1 cellular context compared by ENCODE assay signal in the genomic region with DNA sequence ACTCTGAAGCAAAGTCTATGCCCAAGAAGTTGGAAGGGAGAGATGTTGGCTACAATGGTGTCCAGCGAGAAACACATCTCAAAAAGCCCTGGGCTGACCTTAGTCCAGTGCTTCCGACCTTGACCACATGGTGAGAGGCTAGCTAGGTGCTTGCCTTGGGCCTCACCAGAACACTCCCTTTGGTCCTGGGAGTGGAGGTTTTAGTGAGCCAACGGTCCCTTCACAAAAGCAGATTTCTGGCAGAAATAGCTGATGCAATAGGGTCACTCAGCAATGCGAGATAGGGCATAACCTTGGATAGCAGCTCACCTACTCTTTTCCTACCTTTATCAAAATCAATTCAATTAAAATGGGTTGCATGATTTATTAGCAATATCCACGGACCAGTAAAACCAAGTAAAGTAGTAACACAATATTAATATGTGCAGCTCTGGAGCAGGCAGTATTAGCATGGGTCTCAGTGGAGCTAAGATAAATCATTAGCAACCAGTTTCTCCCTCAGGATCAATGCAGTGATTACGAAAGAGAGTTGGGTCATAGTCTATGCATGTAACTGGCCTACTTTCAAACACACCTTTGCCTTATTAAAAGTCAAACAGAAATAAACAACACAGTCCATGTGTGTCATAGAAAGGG.
TF ChIP-seq lines count a peak whose summit lies in the region.

No MANE protein-coding gene starts in this region.

TF ChIP-seq in HepG2, 621 proteins besides CTCF, POLR2A, EP300 and RAD21 (continued from another document and continues in another):
- TF ChIP-seq, protein P1, sequence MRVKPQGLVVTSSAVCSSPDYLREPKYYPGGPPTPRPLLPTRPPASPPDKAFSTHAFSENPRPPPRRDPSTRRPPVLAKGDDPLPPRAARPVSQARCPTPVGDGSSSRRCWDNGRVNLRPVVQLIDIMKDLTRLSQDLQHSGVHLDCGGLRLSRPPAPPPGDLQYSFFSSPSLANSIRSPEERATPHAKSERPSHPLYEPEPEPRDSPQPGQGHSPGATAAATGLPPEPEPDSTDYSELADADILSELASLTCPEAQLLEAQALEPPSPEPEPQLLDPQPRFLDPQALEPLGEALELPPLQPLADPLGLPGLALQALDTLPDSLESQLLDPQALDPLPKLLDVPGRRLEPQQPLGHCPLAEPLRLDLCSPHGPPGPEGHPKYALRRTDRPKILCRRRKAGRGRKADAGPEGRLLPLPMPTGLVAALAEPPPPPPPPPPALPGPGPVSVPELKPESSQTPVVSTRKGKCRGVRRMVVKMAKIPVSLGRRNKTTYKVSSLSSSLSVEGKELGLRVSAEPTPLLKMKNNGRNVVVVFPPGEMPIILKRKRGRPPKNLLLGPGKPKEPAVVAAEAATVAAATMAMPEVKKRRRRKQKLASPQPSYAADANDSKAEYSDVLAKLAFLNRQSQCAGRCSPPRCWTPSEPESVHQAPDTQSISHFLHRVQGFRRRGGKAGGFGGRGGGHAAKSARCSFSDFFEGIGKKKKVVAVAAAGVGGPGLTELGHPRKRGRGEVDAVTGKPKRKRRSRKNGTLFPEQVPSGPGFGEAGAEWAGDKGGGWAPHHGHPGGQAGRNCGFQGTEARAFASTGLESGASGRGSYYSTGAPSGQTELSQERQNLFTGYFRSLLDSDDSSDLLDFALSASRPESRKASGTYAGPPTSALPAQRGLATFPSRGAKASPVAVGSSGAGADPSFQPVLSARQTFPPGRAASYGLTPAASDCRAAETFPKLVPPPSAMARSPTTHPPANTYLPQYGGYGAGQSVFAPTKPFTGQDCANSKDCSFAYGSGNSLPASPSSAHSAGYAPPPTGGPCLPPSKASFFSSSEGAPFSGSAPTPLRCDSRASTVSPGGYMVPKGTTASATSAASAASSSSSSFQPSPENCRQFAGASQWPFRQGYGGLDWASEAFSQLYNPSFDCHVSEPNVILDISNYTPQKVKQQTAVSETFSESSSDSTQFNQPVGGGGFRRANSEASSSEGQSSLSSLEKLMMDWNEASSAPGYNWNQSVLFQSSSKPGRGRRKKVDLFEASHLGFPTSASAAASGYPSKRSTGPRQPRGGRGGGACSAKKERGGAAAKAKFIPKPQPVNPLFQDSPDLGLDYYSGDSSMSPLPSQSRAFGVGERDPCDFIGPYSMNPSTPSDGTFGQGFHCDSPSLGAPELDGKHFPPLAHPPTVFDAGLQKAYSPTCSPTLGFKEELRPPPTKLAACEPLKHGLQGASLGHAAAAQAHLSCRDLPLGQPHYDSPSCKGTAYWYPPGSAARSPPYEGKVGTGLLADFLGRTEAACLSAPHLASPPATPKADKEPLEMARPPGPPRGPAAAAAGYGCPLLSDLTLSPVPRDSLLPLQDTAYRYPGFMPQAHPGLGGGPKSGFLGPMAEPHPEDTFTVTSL (CRISPR knock-in tag; IDR thresholded peaks at IDR 0.05; ENCODE audit: borderline replicate concordance): peak; percentile 80
- TF ChIP-seq MBNL3 (CRISPR knock-in tag; conservative IDR thresholded peaks at IDR 0.05): no peak
- TF ChIP-seq TARDBP (CRISPR knock-in tag; IDR thresholded peaks at IDR 0.05): peak; percentile 57; the same call in 1 of the 2 replicates
- no peak for TF ChIP-seq JARID2 (CRISPR knock-in tag; IDR thresholded peaks at IDR 0.05; ENCODE audit: insufficient replicate concordance)
- TF ChIP-seq, protein P2, sequence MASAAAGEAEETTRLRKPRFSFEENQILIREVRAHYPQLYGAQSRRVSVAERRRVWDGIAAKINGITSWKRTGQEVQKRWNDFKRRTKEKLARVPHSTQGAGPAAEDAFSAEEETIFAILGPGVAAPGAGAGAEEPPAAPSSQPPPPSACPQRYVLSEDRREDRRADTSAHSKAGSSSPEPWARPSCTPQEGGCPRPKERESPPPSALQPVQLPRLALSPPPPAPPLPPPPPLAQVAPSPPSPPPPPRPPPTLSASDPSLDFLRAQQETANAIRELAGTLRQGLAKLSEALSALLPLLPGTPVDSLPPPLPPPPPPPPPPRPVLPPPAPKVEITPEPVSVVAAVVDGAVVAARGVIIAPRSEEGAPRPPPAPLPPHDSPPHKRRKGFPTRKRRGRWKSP (CRISPR knock-in tag; IDR thresholded peaks at IDR 0.05): 0 out of 2 replicates have a peak, but pooled peaks have one; percentile 51
- TF ChIP-seq TAF15 (IDR thresholded peaks at IDR 0.05; ENCODE audit: low read depth, low read length, poor library complexity, severe bottlenecking): no peak
- TF ChIP-seq, protein P3, sequence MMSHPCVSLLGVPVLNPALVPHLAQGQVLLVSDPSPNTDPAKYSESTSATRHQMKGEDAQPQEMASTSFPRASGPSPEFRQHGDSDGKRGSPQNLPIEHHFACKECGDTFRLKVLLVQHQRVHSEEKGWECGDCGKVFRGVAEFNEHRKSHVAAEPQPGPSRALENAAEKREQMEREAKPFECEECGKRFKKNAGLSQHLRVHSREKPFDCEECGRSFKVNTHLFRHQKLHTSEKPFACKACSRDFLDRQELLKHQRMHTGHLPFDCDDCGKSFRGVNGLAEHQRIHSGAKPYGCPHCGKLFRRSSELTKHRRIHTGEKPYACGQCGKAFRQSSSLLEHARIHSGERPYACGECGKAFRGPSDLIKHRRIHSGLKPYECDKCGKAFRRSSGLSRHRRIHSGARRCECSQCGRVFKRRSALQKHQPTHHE (CRISPR knock-in tag; IDR thresholded peaks at IDR 0.05; ENCODE audit: borderline replicate concordance): no peak
- no peak for TF ChIP-seq ZBTB42 (CRISPR knock-in tag; IDR thresholded peaks at IDR 0.05)
- peak; percentile 84 for TF ChIP-seq JUN (CRISPR knock-in tag; IDR thresholded peaks at IDR 0.05)
- peak; percentile 29 for TF ChIP-seq ZEB1 (IDR thresholded peaks at IDR 0.05; ENCODE audit: insufficient replicate concordance, low read depth)
- TF ChIP-seq, protein P4, sequence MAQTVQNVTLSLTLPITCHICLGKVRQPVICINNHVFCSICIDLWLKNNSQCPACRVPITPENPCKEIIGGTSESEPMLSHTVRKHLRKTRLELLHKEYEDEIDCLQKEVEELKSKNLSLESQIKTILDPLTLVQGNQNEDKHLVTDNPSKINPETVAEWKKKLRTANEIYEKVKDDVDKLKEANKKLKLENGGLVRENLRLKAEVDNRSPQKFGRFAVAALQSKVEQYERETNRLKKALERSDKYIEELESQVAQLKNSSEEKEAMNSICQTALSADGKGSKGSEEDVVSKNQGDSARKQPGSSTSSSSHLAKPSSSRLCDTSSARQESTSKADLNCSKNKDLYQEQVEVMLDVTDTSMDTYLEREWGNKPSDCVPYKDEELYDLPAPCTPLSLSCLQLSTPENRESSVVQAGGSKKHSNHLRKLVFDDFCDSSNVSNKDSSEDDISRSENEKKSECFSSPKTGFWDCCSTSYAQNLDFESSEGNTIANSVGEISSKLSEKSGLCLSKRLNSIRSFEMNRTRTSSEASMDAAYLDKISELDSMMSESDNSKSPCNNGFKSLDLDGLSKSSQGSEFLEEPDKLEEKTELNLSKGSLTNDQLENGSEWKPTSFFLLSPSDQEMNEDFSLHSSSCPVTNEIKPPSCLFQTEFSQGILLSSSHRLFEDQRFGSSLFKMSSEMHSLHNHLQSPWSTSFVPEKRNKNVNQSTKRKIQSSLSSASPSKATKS (CRISPR knock-in tag; IDR thresholded peaks at IDR 0.05): no peak
- peak; percentile 32; the same call in 1 of the 2 replicates for TF ChIP-seq FOXO1 (CRISPR knock-in tag; IDR thresholded peaks at IDR 0.05)
- TF ChIP-seq PRMT3 (CRISPR knock-in tag; IDR thresholded peaks at IDR 0.05; ENCODE audit: borderline replicate concordance, low read depth): no peak
- TF ChIP-seq, protein P5, sequence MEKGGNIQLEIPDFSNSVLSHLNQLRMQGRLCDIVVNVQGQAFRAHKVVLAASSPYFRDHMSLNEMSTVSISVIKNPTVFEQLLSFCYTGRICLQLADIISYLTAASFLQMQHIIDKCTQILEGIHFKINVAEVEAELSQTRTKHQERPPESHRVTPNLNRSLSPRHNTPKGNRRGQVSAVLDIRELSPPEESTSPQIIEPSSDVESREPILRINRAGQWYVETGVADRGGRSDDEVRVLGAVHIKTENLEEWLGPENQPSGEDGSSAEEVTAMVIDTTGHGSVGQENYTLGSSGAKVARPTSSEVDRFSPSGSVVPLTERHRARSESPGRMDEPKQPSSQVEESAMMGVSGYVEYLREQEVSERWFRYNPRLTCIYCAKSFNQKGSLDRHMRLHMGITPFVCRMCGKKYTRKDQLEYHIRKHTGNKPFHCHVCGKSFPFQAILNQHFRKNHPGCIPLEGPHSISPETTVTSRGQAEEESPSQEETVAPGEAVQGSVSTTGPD (CRISPR knock-in tag; IDR thresholded peaks at IDR 0.05): peak; percentile 43; the same call in 1 of the 2 replicates
- TF ChIP-seq ZNF124 (CRISPR knock-in tag; IDR thresholded peaks at IDR 0.05): no peak
- no peak for TF ChIP-seq SETDB1 (CRISPR knock-in tag; IDR thresholded peaks at IDR 0.05; ENCODE audit: borderline replicate concordance)
- TF ChIP-seq, protein P6, sequence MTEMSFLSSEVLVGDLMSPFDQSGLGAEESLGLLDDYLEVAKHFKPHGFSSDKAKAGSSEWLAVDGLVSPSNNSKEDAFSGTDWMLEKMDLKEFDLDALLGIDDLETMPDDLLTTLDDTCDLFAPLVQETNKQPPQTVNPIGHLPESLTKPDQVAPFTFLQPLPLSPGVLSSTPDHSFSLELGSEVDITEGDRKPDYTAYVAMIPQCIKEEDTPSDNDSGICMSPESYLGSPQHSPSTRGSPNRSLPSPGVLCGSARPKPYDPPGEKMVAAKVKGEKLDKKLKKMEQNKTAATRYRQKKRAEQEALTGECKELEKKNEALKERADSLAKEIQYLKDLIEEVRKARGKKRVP (CRISPR knock-in tag; IDR thresholded peaks at IDR 0.05): peak; percentile 93 to 98
- peak; percentile 80; the same call in 1 of the 2 replicates for TF ChIP-seq GZF1 (CRISPR knock-in tag; IDR thresholded peaks at IDR 0.05)
- 0 out of 2 replicates have a peak, but pooled peaks have one; percentile 28 for TF ChIP-seq ZNF263 (CRISPR knock-in tag; IDR thresholded peaks at IDR 0.05)
- TF ChIP-seq, protein P7, sequence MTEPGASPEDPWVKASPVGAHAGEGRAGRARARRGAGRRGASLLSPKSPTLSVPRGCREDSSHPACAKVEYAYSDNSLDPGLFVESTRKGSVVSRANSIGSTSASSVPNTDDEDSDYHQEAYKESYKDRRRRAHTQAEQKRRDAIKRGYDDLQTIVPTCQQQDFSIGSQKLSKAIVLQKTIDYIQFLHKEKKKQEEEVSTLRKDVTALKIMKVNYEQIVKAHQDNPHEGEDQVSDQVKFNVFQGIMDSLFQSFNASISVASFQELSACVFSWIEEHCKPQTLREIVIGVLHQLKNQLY (CRISPR knock-in tag; IDR thresholded peaks at IDR 0.05): no peak
- no peak for TF ChIP-seq KLF12 (CRISPR knock-in tag; IDR thresholded peaks at IDR 0.05; ENCODE audit: borderline replicate concordance)
- TF ChIP-seq NFRKB (IDR thresholded peaks at IDR 0.05): no peak
- TF ChIP-seq ZNF7 (CRISPR knock-in tag; IDR thresholded peaks at IDR 0.05): no peak
- no peak for TF ChIP-seq MTA1 (CRISPR knock-in tag; IDR thresholded peaks at IDR 0.05; ENCODE audit: borderline replicate concordance)
- no peak for TF ChIP-seq ZBTB8A (CRISPR knock-in tag; IDR thresholded peaks at IDR 0.05; ENCODE audit: borderline replicate concordance, low read depth)
- TF ChIP-seq FOXK2 (IDR thresholded peaks at IDR 0.05): peak; percentile 79
- no peak for TF ChIP-seq KMT2A (CRISPR knock-in tag; IDR thresholded peaks at IDR 0.05)
- no peak for TF ChIP-seq YEATS2 (CRISPR knock-in tag; IDR thresholded peaks at IDR 0.05; ENCODE audit: borderline replicate concordance)
- TF ChIP-seq MAZ (IDR thresholded peaks at IDR 0.05; ENCODE audit: borderline replicate concordance, low read depth, low read length): no peak
- 0 out of 2 replicates have a peak, but pooled peaks have one; percentile 20 for TF ChIP-seq MAZ (CRISPR knock-in tag; IDR thresholded peaks at IDR 0.05; ENCODE audit: low read depth)
- TF ChIP-seq ZBTB7B (CRISPR knock-in tag; IDR thresholded peaks at IDR 0.05): no peak
- TF ChIP-seq, protein P8, sequence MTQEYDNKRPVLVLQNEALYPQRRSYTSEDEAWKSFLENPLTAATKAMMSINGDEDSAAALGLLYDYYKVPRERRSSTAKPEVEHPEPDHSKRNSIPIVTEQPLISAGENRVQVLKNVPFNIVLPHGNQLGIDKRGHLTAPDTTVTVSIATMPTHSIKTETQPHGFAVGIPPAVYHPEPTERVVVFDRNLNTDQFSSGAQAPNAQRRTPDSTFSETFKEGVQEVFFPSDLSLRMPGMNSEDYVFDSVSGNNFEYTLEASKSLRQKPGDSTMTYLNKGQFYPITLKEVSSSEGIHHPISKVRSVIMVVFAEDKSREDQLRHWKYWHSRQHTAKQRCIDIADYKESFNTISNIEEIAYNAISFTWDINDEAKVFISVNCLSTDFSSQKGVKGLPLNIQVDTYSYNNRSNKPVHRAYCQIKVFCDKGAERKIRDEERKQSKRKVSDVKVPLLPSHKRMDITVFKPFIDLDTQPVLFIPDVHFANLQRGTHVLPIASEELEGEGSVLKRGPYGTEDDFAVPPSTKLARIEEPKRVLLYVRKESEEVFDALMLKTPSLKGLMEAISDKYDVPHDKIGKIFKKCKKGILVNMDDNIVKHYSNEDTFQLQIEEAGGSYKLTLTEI (CRISPR knock-in tag; conservative IDR thresholded peaks at IDR 0.05): no peak
- no peak for TF ChIP-seq SOX13 (IDR thresholded peaks at IDR 0.05)
- peak in 1 of 2 experiments; percentile 65; a peak in 2 of 4 replicates for TF ChIP-seq SOX13 (CRISPR knock-in tag; conservative IDR thresholded peaks at IDR 0.05 in 1 of 2, IDR thresholded peaks at IDR 0.05 in 1 of 2)
- no peak for TF ChIP-seq SIX4 (CRISPR knock-in tag; IDR thresholded peaks at IDR 0.05)
- no peak for TF ChIP-seq ZNF589 (CRISPR knock-in tag; conservative IDR thresholded peaks at IDR 0.05)
- no peak for TF ChIP-seq HOXA7 (CRISPR knock-in tag; IDR thresholded peaks at IDR 0.05)
- TF ChIP-seq SYNCRIP (IDR thresholded peaks at IDR 0.05; ENCODE audit: insufficient read depth, low read depth, low read length): no peak
- TF ChIP-seq, protein P9, sequence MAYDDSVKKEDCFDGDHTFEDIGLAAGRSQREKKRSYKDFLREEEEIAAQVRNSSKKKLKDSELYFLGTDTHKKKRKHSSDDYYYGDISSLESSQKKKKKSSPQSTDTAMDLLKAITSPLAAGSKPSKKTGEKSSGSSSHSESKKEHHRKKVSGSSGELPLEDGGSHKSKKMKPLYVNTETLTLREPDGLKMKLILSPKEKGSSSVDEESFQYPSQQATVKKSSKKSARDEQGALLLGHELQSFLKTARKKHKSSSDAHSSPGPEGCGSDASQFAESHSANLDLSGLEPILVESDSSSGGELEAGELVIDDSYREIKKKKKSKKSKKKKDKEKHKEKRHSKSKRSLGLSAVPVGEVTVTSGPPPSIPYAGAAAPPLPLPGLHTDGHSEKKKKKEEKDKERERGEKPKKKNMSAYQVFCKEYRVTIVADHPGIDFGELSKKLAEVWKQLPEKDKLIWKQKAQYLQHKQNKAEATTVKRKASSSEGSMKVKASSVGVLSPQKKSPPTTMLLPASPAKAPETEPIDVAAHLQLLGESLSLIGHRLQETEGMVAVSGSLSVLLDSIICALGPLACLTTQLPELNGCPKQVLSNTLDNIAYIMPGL (CRISPR knock-in tag; IDR thresholded peaks at IDR 0.05; ENCODE audit: borderline replicate concordance in 1 of 2, low read depth in 1 of 2): 0 out of 4 replicates have a peak, but pooled peaks of 1 of the 2 experiments have one; percentile 37
- peak; percentile 53; the same call in 1 of the 2 replicates for TF ChIP-seq ZNF292 (CRISPR knock-in tag; IDR thresholded peaks at IDR 0.05; ENCODE audit: borderline replicate concordance, low read depth)
- no peak for TF ChIP-seq ZNF232 (CRISPR knock-in tag; IDR thresholded peaks at IDR 0.05; ENCODE audit: borderline replicate concordance)
- no peak for TF ChIP-seq MAF1 (CRISPR knock-in tag; IDR thresholded peaks at IDR 0.05; ENCODE audit: borderline replicate concordance)
- no peak for TF ChIP-seq ZNF256 (CRISPR knock-in tag; conservative IDR thresholded peaks at IDR 0.05)
- peak; percentile 65; the same call in 1 of the 2 replicates for TF ChIP-seq ZNF782 (CRISPR knock-in tag; IDR thresholded peaks at IDR 0.05; ENCODE audit: borderline replicate concordance)
- TF ChIP-seq POGZ (CRISPR knock-in tag; IDR thresholded peaks at IDR 0.05): peak; percentile 64; the same call in 1 of the 2 replicates
